ENCODE assay signal across 20 cellular contexts in genomic region chr12:21220266-21220665, GRCh38.
"Had no signal": no experiment of that assay in that cellular context is flagged by ENCODE, and none has a peak within 500 bp of the region (broad histone marks: within the 10 kb centered on the region; RNA-seq: fewer than 3 reads in every experiment).

No MANE protein-coding gene starts in this region.

- H3K27ac ChIP-seq: coronary artery, dorsolateral prefrontal cortex, epithelial cell of prostate, esophagus squamous epithelium, gastroesophageal sphincter, heart left ventricle, left lung, lower lobe of right lung had no signal

- H3K9me3 ChIP-seq: esophagus squamous epithelium, gastroesophageal sphincter, heart left ventricle, left lung, lower lobe of right lung, mucosa of descending colon had no signal

- H3K4me3 ChIP-seq: coronary artery, dorsolateral prefrontal cortex, esophagus squamous epithelium, gastroesophageal sphincter, heart left ventricle, left lung, lower lobe of right lung, mucosa of descending colon had no signal

- DNase-seq: dermis blood vessel endothelial cell; dorsolateral prefrontal cortex; effector CD4-positive, alpha-beta T cell; effector memory CD4-positive, alpha-beta T cell; erythroblast; esophagus squamous epithelium; foreskin fibroblast; heart left ventricle; hippocampal formation; left cardiac atrium; left ventricle myocardium superior; lower lobe of right lung; mesenchymal stem cell; mucosa of descending colon; naive B cell; naive thymus-derived CD8-positive, alpha-beta T cell had no signal

- H3K4me1 ChIP-seq: esophagus squamous epithelium, gastroesophageal sphincter, heart left ventricle, left lung, lower lobe of right lung had no signal

- H3K36me3 ChIP-seq: esophagus squamous epithelium, gastroesophageal sphincter, heart left ventricle, left lung, lower lobe of right lung had no signal

- H3K27me3 ChIP-seq: esophagus squamous epithelium, gastroesophageal sphincter, heart left ventricle, left lung had no signal
